18 cellular contexts compared by ENCODE assay signal in genomic region chr2:69181806-69182427, GRCh38.
DNase-seq lines count a peak whose midpoint lies in the region; TF ChIP-seq lines count a peak whose summit lies in the region.
"Had no signal": no experiment of that assay in that cellular context is flagged by ENCODE, and none has a peak within 500 bp of the region (broad histone marks: within the 10 kb centered on the region; RNA-seq: fewer than 3 reads in every experiment).

No MANE protein-coding gene starts in this region.

- peaks cover 25% of the 10 kb centered on the region for H3F3A ChIP-seq in smooth muscle cell (ENCODE audit: low read depth)

- DNase-seq in KBM-7 (peak; percentile 49), RPMI7951 (ENCODE audit: low read depth) (peak; percentile 98), esophagus squamous epithelium (lab: John Stamatoyannopoulos, UW) (no peak), smooth muscle cell (lab: John Stamatoyannopoulos, UW; ENCODE audit: unreplicated experiment) (no peak), SKM-1 (lab: John Stamatoyannopoulos, UW; ENCODE audit: unreplicated experiment) (no peak), SIG-M5 (lab: John Stamatoyannopoulos, UW) (no peak), NCI-H446 (lab: John Stamatoyannopoulos, UW) (no peak)
- DNase-seq: H7; HFFc6; Karpas-422; MM.1S; NCI-H1105; NCI-H2081 treated with DMSO at 0.1 percent for 48 hours; NCI-H510A; NCI-H748 treated with DMSO at 0.1 percent for 48 hours; NK-92 treated with Interleukin-12 subunit alpha and Interleukin-12 subunit beta, amount 100 ng/mL, for 24 hours had no signal

- TF ChIP-seq CTCF in esophagus squamous epithelium (IDR thresholded peaks at IDR 0.05): no peak
- no peak for TF ChIP-seq CTCF in smooth muscle cell (IDR thresholded peaks at IDR 0.05; ENCODE audit: borderline replicate concordance, insufficient read depth, poor library complexity, severe bottlenecking)

- no peak for TF ChIP-seq POLR2A in esophagus squamous epithelium (IDR thresholded peaks at IDR 0.05)

- H3K27ac ChIP-seq in esophagus squamous epithelium (peak overlapping the region in 3 of 4 donors; percentile 65 to 89 (median 78)), smooth muscle cell (ENCODE audit: low read depth) (peak overlapping the region; percentile 99)
- H3K27ac ChIP-seq: BLaER1 treated with 17β-estradiol and CSF1 and Interleukin-3, amounts not matched to agents 10 nM and 100 nM; RWPE1 had no signal

- H2AFZ ChIP-seq in smooth muscle cell (ENCODE audit: low read depth): no peak overlapping the region

- intact Hi-C loops in esophagus squamous epithelium (cut with DNase I): loop anchor here (10.0 kb wide), 1 partner anchor 123 kb away; no protein-coding TSS in a partner anchor

- no peaks in the 10 kb centered on the region for H4K20me1 ChIP-seq in smooth muscle cell (ENCODE audit: low read depth)
- H4K20me1 ChIP-seq: BLaER1 treated with 17β-estradiol and CSF1 and Interleukin-3, amounts not matched to agents 10 nM and 100 nM had no signal

- H3K36me3 ChIP-seq in esophagus squamous epithelium (peaks cover 0 to 8% (median 0%) of the 10 kb centered on the region in 3 donors), smooth muscle cell (ENCODE audit: low read depth) (peaks cover 6% of the 10 kb centered on the region)
- H3K36me3 ChIP-seq: BLaER1 treated with 17β-estradiol and CSF1 and Interleukin-3, amounts not matched to agents 10 nM and 100 nM had no signal

- H3K4me2 ChIP-seq in smooth muscle cell: peak overlapping the region; percentile 22
- H3K4me2 ChIP-seq: BLaER1 treated with 17β-estradiol and CSF1 and Interleukin-3, amounts not matched to agents 10 nM and 100 nM had no signal

- H3K4me3 ChIP-seq in esophagus squamous epithelium (no peak overlapping the region), smooth muscle cell (no peak overlapping the region)
- H3K4me3 ChIP-seq: BLaER1 treated with 17β-estradiol and CSF1 and Interleukin-3, amounts not matched to agents 10 nM and 100 nM had no signal

- in situ Hi-C loops in KBM-7 (cut with MboI; ENCODE audit: low pct_unique_long_range_greater_than_20kb, low sequenced_read_pairs): no loop called here

- H3K4me1 ChIP-seq in esophagus squamous epithelium (peaks cover 40 to 87% (median 64%) of the 10 kb centered on the region in 3 donors), smooth muscle cell (ENCODE audit: low read depth) (peaks cover 20% of the 10 kb centered on the region)

- H3K9me3 ChIP-seq in esophagus squamous epithelium (no peaks in the 10 kb centered on the region), smooth muscle cell (replicated peaks; ENCODE audit: low read depth) (no peaks in the 10 kb centered on the region)

- 85 to 91% methylated on average over 12 to 13 of the region's 13 CpGs for WGBS in esophagus squamous epithelium, 2 donors
- 43% methylated on average over 13 of the region's 13 CpGs for WGBS in smooth muscle cell (ENCODE audit: low lambda C conversion rate)

- H3K27me3 ChIP-seq in esophagus squamous epithelium (no peaks in the 10 kb centered on the region), smooth muscle cell (ENCODE audit: low read depth) (no peaks in the 10 kb centered on the region)
- H3K27me3 ChIP-seq: BLaER1 treated with 17β-estradiol and CSF1 and Interleukin-3, amounts not matched to agents 10 nM and 100 nM had no signal

- peak overlapping the region; percentile 70 for H3K9ac ChIP-seq in smooth muscle cell (ENCODE audit: low read depth)
- H3K9ac ChIP-seq: BLaER1 treated with 17β-estradiol and CSF1 and Interleukin-3, amounts not matched to agents 10 nM and 100 nM had no signal

- H3K79me2 ChIP-seq in smooth muscle cell (ENCODE audit: low read depth): peaks cover 10% of the 10 kb centered on the region

Comparison
In these comparisons a context has a peak if more than half of its experiments do, and no peak if none do; other contexts are left out.
1. DNase-seq: peak in KBM-7 (single experiment) and RPMI7951 (single experiment); none in esophagus squamous epithelium (single experiment), smooth muscle cell (single experiment), SKM-1 (single experiment), SIG-M5 (single experiment) and NCI-H446 (0 of 2).